In genomic region chr12:105278043-105278697, GRCh38 we compare ENCODE assay signal across 11 cellular contexts. TPM values are rescaled to one million over a fixed set of nuclear protein-coding genes. Genes with fewer than 3 reads are reported as not detected.
DNase-seq lines count a peak whose midpoint lies in the region; ATAC-seq, FAIRE-seq and TF ChIP-seq lines count a peak whose summit lies in the region.
"Had no signal": no experiment of that assay in that cellular context is flagged by ENCODE, and none has a peak within 500 bp of the region (broad histone marks: within the 10 kb centered on the region; RNA-seq: fewer than 3 reads in every experiment).

No MANE protein-coding gene starts in this region.

- no peak overlapping the region for H3K56ac ChIP-seq in IMR-90 (ENCODE audit: extremely low read depth, insufficient read depth, low read length)

- 0 out of 4 replicates have a peak, but pooled peaks cover 0 to 6% of the 10 kb centered on the region in 2 experiments for H3K79me1 ChIP-seq in IMR-90 (ENCODE audit: low read depth in 1 of 2, low read length in 2 of 2)

- H3K4me2 ChIP-seq in IMR-90 (ENCODE audit: low read depth, low read length), result no peak overlapping the region
- H3K4me2 ChIP-seq in K562 (ENCODE audit: insufficient read depth, low read length), result no peak overlapping the region

- 0 out of 2 replicates have a peak overlapping the region, but pooled peaks have one; percentile 50 for H4K91ac ChIP-seq in IMR-90 (ENCODE audit: insufficient read depth, low read depth, low read length)

- H2AFZ ChIP-seq in IMR-90 (replicated peaks; ENCODE audit: low read length, poor library complexity), result peak overlapping the region; percentile 35
- no peak overlapping the region for H2AFZ ChIP-seq in K562 (ENCODE audit: low read depth, low read length)

- H4K5ac ChIP-seq in IMR-90 (ENCODE audit: low read depth, low read length), result peak overlapping the region; percentile 49; the same call in 1 of the 2 replicates

- DNase-seq in AG09309 (ENCODE audit: low read depth), result no peak
- peak; percentile 25 for DNase-seq in IMR-90
- DNase-seq in K562 (ENCODE audit: extremely low read depth in 1 of 4, low spot score in 3 of 4), result peak in 1 of 4 experiments; percentile 7
- DNase-seq in lung microvascular endothelial cell (ENCODE audit: low read depth in 2 of 2), result peak; percentile 4 to 40
- DNase-seq in head of caudate nucleus, result no peak
- no peak for DNase-seq in NCI-H128 (lab: John Stamatoyannopoulos, UW; ENCODE audit: unreplicated experiment)
- DNase-seq in stimulated activated CD4-positive, alpha-beta T cell treated with anti-CD3 and anti-CD28 coated beads, Interleukin-4, amount 100 ng/mL, for 4 hours, result no peak
- DNase-seq: activated CD8-positive, alpha-beta memory T cell treated with anti-CD3 and anti-CD28 coated beads, Interleukin-2, amount 50 U/mL, for 48 hours; nucleus accumbens had no signal

- H3K9me1 ChIP-seq in IMR-90 (ENCODE audit: insufficient read depth, low read length) (peaks cover 11% of the 10 kb centered on the region; the same call in 1 of the 2 replicates), K562 (ENCODE audit: control insufficient read depth, insufficient read depth, low read length) (no peaks in the 10 kb centered on the region)

- TF ChIP-seq EP300 in K562 (IDR thresholded peaks at IDR 0.05; ENCODE audit: low read length), result no peak

- H3K36me3 ChIP-seq in IMR-90 (ENCODE audit: control insufficient read depth, insufficient read depth, low read length), result no peaks in the 10 kb centered on the region
- no peaks in the 10 kb centered on the region for H3K36me3 ChIP-seq in K562 (ENCODE audit: control insufficient read depth, insufficient read depth, low read length)

- H3K4me3 ChIP-seq in AG09309 (ENCODE audit: control insufficient read depth, low read depth, low read length), result no peak overlapping the region
- no peak overlapping the region for H3K4me3 ChIP-seq in IMR-90 (ENCODE audit: insufficient read depth, low read depth, low read length)
- H3K4me3 ChIP-seq in K562, result no peak overlapping the region

- peak overlapping the region; percentile 26; the same call in 1 of the 2 replicates for H2BK120ac ChIP-seq in IMR-90 (ENCODE audit: low read depth, low read length)

- no peak overlapping the region for H3K18ac ChIP-seq in IMR-90 (ENCODE audit: low read depth, low read length)

- no peak overlapping the region for H3K27ac ChIP-seq in IMR-90 (ENCODE audit: insufficient read depth, low read length)
- H3K27ac ChIP-seq in K562 (ENCODE audit: extremely low read depth, low read depth, low read length), result no peak overlapping the region

- H3K4me1 ChIP-seq in IMR-90 (ENCODE audit: control insufficient read depth, insufficient read depth, low read length) (peaks cover 1% of the 10 kb centered on the region; the same call in 1 of the 2 replicates), K562 (replicated peaks in 1 of 2; ENCODE audit: control insufficient read depth in 2 of 2, insufficient read depth in 2 of 2, low read length in 2 of 2) (no peaks in the 10 kb centered on the region)

- peak overlapping the region; percentile 36; the same call in 1 of the 3 replicates for H2BK15ac ChIP-seq in IMR-90 (ENCODE audit: low read depth, low read length)

- peak overlapping the region; percentile 41 for H3K4ac ChIP-seq in IMR-90 (ENCODE audit: low read depth, low read length)

- WGBS in IMR-90 (ENCODE audit: extremely low coverage in 2 of 2, insufficient read length in 1 of 2), 2 experiments, result 60% methylated on average over 1 of the region's 4 CpGs; no CpG with 5 or more reads in 1 of the 2 experiments
- 0% methylated on average over 4 of the region's 4 CpGs for WGBS in K562 (ENCODE audit: insufficient coverage, low coverage, missing lambda C conversion rate)

- H3K27me3 ChIP-seq in IMR-90 (ENCODE audit: control insufficient read depth, insufficient read depth, low read length) (no peaks in the 10 kb centered on the region), K562 (ENCODE audit: control insufficient read depth in 2 of 2, insufficient read depth in 2 of 2, low read length in 2 of 2) (peaks cover 0 to 4% of the 10 kb centered on the region in 2 experiments; a peak in 1 of 5 replicates)

- H3K23ac ChIP-seq in IMR-90 (ENCODE audit: low read depth, low read length), result no peak overlapping the region

- TF ChIP-seq CTCF in AG09309 (IDR thresholded peaks at IDR 0.05; ENCODE audit: control insufficient read depth, insufficient read depth, low read depth, low read length, missing control alignments) (peak; percentile 42), IMR-90 (conservative IDR thresholded peaks at IDR 0.05; ENCODE audit: low read depth, low read length) (peak; percentile 32; the same call in 1 of the 2 replicates), K562 (IDR thresholded peaks at IDR 0.05 in 2 of 3, conservative IDR thresholded peaks at IDR 0.05 in 1 of 3; ENCODE audit: insufficient read depth in 2 of 3, low read depth in 1 of 3, low read length in 3 of 3) (peak in 2 of 3 experiments; percentile 9 to 11; a peak in 1 of 6 replicates)

- no peak overlapping the region for H3K14ac ChIP-seq in IMR-90 (replicated peaks; ENCODE audit: low read depth, low read length)

- TF ChIP-seq POLR2A in IMR-90 (IDR thresholded peaks at IDR 0.05; ENCODE audit: low read depth, low read length), result no peak
- TF ChIP-seq POLR2A in K562 (conservative IDR thresholded peaks at IDR 0.05), result no peak

- no peaks in the 10 kb centered on the region for H4K20me1 ChIP-seq in IMR-90 (ENCODE audit: insufficient read depth, low read length)
- H4K20me1 ChIP-seq in K562 (replicated peaks; ENCODE audit: control insufficient read depth, insufficient read depth, low read length), result no peaks in the 10 kb centered on the region

- no peaks in the 10 kb centered on the region for H3K9me3 ChIP-seq in IMR-90 (ENCODE audit: control insufficient read depth, insufficient read depth, low read length)
- H3K9me3 ChIP-seq in K562 (replicated peaks; ENCODE audit: control insufficient read depth, insufficient read depth, low read depth, low read length), result no peaks in the 10 kb centered on the region

- BruUV-seq in IMR-90 (replicated peaks; lab: Mats Ljungman, UMichigan), result no TSS peak
- BruUV-seq in K562 (replicated peaks; lab: Mats Ljungman, UMichigan), result no TSS peak

- POLR2A ChIA-PET in IMR-90 (lab: Charles Lee; ENCODE audit: unreplicated experiment) (no interaction called here), K562 (lab: Yijun Ruan, JAX) (no interaction called here)

- ATAC-seq in IMR-90 (ENCODE audit: low read depth) (peak; percentile 70), K562 (peak; percentile 81), HG02571 (IDR thresholded peaks at IDR 0.05; ENCODE audit: unreplicated experiment) (no peak)

- intact Hi-C loops in IMR-90 (cut with micrococcal nuclease), result no loop called here
- intact Hi-C loops in K562 (cut with micrococcal nuclease), result loop anchor here (5.0 kb wide), 1 partner anchor 104 kb away; no protein-coding TSS in a partner anchor
- intact Hi-C loops in head of caudate nucleus (cut with DNase I), result no loop called here

- H2AK9ac ChIP-seq in IMR-90 (replicated peaks; ENCODE audit: low read depth, low read length, poor library complexity), result no peak overlapping the region

- dilution Hi-C loops in IMR-90 (cut with HindIII; ENCODE audit: low sequenced_read_pairs, unreplicated experiment), result no loop called here

- H2BK20ac ChIP-seq in IMR-90 (ENCODE audit: low read depth, low read length), result peak overlapping the region; percentile 33; the same call in 1 of the 2 replicates

- no peaks in the 10 kb centered on the region for H3K79me2 ChIP-seq in K562 (ENCODE audit: control insufficient read depth, insufficient read depth, low read length)

- in situ Hi-C loops in IMR-90 (cut with MboI; ENCODE audit: low sequenced_read_pairs), result no loop called here
- in situ Hi-C loops in K562 (cut with MboI), result no loop called here

- H4K8ac ChIP-seq in IMR-90 (ENCODE audit: low read depth in 2 of 2, low read length in 2 of 2), result peak overlapping the region in 1 of 2 experiments; percentile 25; a peak in 1 of 4 replicates

- FAIRE-seq in K562 (lab: Jason Lieb, UNC), result no peak
- FAIRE-seq: colon had no signal

- TF ChIP-seq RAD21 in IMR-90 (IDR thresholded peaks at IDR 0.05; ENCODE audit: low read length) (peak; percentile 33; the same call in 1 of the 2 replicates), K562 (CRISPR knock-in tag; conservative IDR thresholded peaks at IDR 0.05 in 1 of 2, IDR thresholded peaks at IDR 0.05 in 1 of 2) (no peak)

- H2BK5ac ChIP-seq in IMR-90 (ENCODE audit: low read depth, low read length, poor library complexity, severe bottlenecking), result no peak overlapping the region

- CTCF ChIA-PET in IMR-90 (lab: Yijun Ruan, JAX) (no interaction called here), K562 (lab: Yijun Ruan, JAX; ENCODE audit: low intra/inter-chr PET ratio) (no interaction called here)

- H3K9ac ChIP-seq in IMR-90 (ENCODE audit: low read depth, low read length) (no peak overlapping the region), K562 (ENCODE audit: insufficient read depth in 1 of 2, low read depth in 2 of 2, low read length in 2 of 2) (no peak overlapping the region)

- peak overlapping the region; percentile 3 for H2AK5ac ChIP-seq in IMR-90 (ENCODE audit: low read depth, low read length)

RNA-seq across cellular contexts. Expression of gene APPL2, which starts 42.2 kb away (rescaled TPM):
- total RNA-seq in IMR-90 (2012; rRNA removed) (42.3 and 53.3 TPM in 2 replicates), K562 (2014; rRNA removed) (3.8 and 5.2 TPM in 2 replicates), K562 (2014; rRNA removed; fragmentation: Illumina TruSeq; extraction: Trizol) (8.2 and 8.5 TPM in 2 replicates), K562 (2015; rRNA removed; fragmentation: Illumina TruSeq; extraction: Trizol) (6.7 and 9.0 TPM in 2 replicates), K562 (2021) (7.5 and 8.0 TPM in 2 replicates), lung microvascular endothelial cell (13.5 and 15.5 TPM in 2 replicates)
- polyA plus RNA-seq in IMR-90 (2012; rRNA removed) (50.3 and 65.8 TPM in 2 replicates), K562 (2011; rRNA removed) (11.4 and 14.4 TPM in 2 replicates), K562 (2014; fragmentation: Illumina TruSeq; extraction: Trizol) (7.8 and 13.6 TPM in 2 replicates), K562 (2014; fragmentation: Nextera tagmentation; extraction: Ambion mirVana) (1 to 10 TPM; 2.1 to 3.3 TPM), K562 (2014; rRNA removed) (8.6 and 8.9 TPM in 2 replicates)
- polyA plus RNA-seq in IMR-90 (2012; cell fraction: cytosol; rRNA removed), result 18.1 and 37.3 TPM in 2 replicates
- 26.2 and 113 TPM in 2 replicates for polyA plus RNA-seq in IMR-90 (2012; cell fraction: nucleus; rRNA removed; ENCODE audit: low replicate concordance)
- total RNA-seq in K562 (2011; cell fraction: chromatin; rRNA removed; ENCODE audit: low replicate concordance), result 36.5 and 49.4 TPM in 2 replicates
- 18.5 and 19.7 TPM in 2 replicates for total RNA-seq in K562 (2011; cell fraction: nucleolus; rRNA removed)
- 26.7 and 27.6 TPM in 2 replicates for total RNA-seq in K562 (2011; cell fraction: nucleoplasm; rRNA removed)
- polyA plus RNA-seq in K562 (2011; cell fraction: cytosol; rRNA removed), result 2.9 and 4.0 TPM in 2 replicates
- 17.1 and 23.1 TPM in 2 replicates for polyA plus RNA-seq in K562 (2011; cell fraction: nucleus; rRNA removed)
- 4.4 and 9.0 TPM in 2 replicates for polyA plus RNA-seq in K562 (2012)
- 12.3 and 13.4 TPM in 2 replicates for polyA minus RNA-seq in K562 (2011; rRNA and poly(A)+ RNA removed)
- 3.7 and 4.1 TPM in 2 replicates for polyA minus RNA-seq in K562 (2011; cell fraction: cytosol; rRNA and poly(A)+ RNA removed)
- 13.3 and 16.4 TPM in 2 replicates for polyA minus RNA-seq in K562 (2011; cell fraction: nucleus; rRNA and poly(A)+ RNA removed)

RNA-seq across cellular contexts. Expression of gene C12orf75, which starts 52.3 kb away (rescaled TPM):
- total RNA-seq in IMR-90 (2012; rRNA removed) (145 and 216 TPM in 2 replicates), K562 (2014; rRNA removed) (not detected in 2 replicates), K562 (2014; rRNA removed; fragmentation: Illumina TruSeq; extraction: Trizol) (0.29 and 0.36 TPM in 2 replicates), K562 (2015; rRNA removed; fragmentation: Illumina TruSeq; extraction: Trizol) (not detected in 2 replicates), K562 (2021) (0.56 and 0.80 TPM in 2 replicates), lung microvascular endothelial cell (5.8 and 14.8 TPM in 2 replicates)
- polyA plus RNA-seq in IMR-90 (2012; rRNA removed) (264 and 278 TPM in 2 replicates), K562 (2011; rRNA removed) (0.28 and 0.82 TPM in 2 replicates), K562 (2014; fragmentation: Illumina TruSeq; extraction: Trizol) (0.16 and 0.29 TPM in 2 replicates), K562 (2014; fragmentation: Nextera tagmentation; extraction: Ambion mirVana) (under 1 TPM in 1 of 2 experiments, not detected in 1; 0.06 TPM), K562 (2014; rRNA removed) (0.16 TPM in 1 of 2 replicates, not detected in the other)
- polyA plus RNA-seq in IMR-90 (2012; cell fraction: cytosol; rRNA removed), result 100 and 104 TPM in 2 replicates
- 23.5 and 101 TPM in 2 replicates for polyA plus RNA-seq in IMR-90 (2012; cell fraction: nucleus; rRNA removed; ENCODE audit: low replicate concordance)
- 0.88 TPM in 1 of 2 replicates, not detected in the other for total RNA-seq in K562 (2011; cell fraction: chromatin; rRNA removed; ENCODE audit: low replicate concordance)
- not detected in 2 replicates for total RNA-seq in K562 (2011; cell fraction: nucleolus; rRNA removed)
- total RNA-seq in K562 (2011; cell fraction: nucleoplasm; rRNA removed), result not detected in 2 replicates
- 0.15 and 0.40 TPM in 2 replicates for polyA plus RNA-seq in K562 (2011; cell fraction: cytosol; rRNA removed)
- polyA plus RNA-seq in K562 (2011; cell fraction: nucleus; rRNA removed), result 0.34 TPM in 1 of 2 replicates, not detected in the other
- 0.23 and 0.25 TPM in 2 replicates for polyA plus RNA-seq in K562 (2012)
- 0.49 TPM in 1 of 2 replicates, not detected in the other for polyA minus RNA-seq in K562 (2011; rRNA and poly(A)+ RNA removed)
- 1.3 TPM in 1 of 2 replicates, not detected in the other for polyA minus RNA-seq in K562 (2011; cell fraction: cytosol; rRNA and poly(A)+ RNA removed)
- not detected in 2 replicates for polyA minus RNA-seq in K562 (2011; cell fraction: nucleus; rRNA and poly(A)+ RNA removed)

Comparison
In these comparisons a context has a peak if more than half of its experiments do, and no peak if none do; other contexts are left out.
1. DNase-seq: peak in IMR-90 (single experiment) and lung microvascular endothelial cell (2 of 2); none in AG09309 (single experiment), head of caudate nucleus (0 of 42), NCI-H128 (single experiment) and stimulated activated CD4-positive, alpha-beta T cell treated with anti-CD3 and anti-CD28 coated beads, Interleukin-4, amount 100 ng/mL, for 4 hours (0 of 2).
2. Peak in every context shown above with its lines, with median percentiles within 50 percentile points of each other: CTCF ChIP-seq.